Comparison of ENCODE assay signal across 1 cellular context in genomic region chr1:65292861-65293593, GRCh38.
A peak's percentile ranks its signal among the peaks of the same experiment; 100 is the strongest.
TF ChIP-seq lines count a peak whose summit lies in the region.

No MANE protein-coding gene starts in this region.

TF ChIP-seq in K562, 482 proteins besides CTCF, POLR2A, EP300 and RAD21 (continued from another document and continues in another):
- TF ChIP-seq, protein P1, sequence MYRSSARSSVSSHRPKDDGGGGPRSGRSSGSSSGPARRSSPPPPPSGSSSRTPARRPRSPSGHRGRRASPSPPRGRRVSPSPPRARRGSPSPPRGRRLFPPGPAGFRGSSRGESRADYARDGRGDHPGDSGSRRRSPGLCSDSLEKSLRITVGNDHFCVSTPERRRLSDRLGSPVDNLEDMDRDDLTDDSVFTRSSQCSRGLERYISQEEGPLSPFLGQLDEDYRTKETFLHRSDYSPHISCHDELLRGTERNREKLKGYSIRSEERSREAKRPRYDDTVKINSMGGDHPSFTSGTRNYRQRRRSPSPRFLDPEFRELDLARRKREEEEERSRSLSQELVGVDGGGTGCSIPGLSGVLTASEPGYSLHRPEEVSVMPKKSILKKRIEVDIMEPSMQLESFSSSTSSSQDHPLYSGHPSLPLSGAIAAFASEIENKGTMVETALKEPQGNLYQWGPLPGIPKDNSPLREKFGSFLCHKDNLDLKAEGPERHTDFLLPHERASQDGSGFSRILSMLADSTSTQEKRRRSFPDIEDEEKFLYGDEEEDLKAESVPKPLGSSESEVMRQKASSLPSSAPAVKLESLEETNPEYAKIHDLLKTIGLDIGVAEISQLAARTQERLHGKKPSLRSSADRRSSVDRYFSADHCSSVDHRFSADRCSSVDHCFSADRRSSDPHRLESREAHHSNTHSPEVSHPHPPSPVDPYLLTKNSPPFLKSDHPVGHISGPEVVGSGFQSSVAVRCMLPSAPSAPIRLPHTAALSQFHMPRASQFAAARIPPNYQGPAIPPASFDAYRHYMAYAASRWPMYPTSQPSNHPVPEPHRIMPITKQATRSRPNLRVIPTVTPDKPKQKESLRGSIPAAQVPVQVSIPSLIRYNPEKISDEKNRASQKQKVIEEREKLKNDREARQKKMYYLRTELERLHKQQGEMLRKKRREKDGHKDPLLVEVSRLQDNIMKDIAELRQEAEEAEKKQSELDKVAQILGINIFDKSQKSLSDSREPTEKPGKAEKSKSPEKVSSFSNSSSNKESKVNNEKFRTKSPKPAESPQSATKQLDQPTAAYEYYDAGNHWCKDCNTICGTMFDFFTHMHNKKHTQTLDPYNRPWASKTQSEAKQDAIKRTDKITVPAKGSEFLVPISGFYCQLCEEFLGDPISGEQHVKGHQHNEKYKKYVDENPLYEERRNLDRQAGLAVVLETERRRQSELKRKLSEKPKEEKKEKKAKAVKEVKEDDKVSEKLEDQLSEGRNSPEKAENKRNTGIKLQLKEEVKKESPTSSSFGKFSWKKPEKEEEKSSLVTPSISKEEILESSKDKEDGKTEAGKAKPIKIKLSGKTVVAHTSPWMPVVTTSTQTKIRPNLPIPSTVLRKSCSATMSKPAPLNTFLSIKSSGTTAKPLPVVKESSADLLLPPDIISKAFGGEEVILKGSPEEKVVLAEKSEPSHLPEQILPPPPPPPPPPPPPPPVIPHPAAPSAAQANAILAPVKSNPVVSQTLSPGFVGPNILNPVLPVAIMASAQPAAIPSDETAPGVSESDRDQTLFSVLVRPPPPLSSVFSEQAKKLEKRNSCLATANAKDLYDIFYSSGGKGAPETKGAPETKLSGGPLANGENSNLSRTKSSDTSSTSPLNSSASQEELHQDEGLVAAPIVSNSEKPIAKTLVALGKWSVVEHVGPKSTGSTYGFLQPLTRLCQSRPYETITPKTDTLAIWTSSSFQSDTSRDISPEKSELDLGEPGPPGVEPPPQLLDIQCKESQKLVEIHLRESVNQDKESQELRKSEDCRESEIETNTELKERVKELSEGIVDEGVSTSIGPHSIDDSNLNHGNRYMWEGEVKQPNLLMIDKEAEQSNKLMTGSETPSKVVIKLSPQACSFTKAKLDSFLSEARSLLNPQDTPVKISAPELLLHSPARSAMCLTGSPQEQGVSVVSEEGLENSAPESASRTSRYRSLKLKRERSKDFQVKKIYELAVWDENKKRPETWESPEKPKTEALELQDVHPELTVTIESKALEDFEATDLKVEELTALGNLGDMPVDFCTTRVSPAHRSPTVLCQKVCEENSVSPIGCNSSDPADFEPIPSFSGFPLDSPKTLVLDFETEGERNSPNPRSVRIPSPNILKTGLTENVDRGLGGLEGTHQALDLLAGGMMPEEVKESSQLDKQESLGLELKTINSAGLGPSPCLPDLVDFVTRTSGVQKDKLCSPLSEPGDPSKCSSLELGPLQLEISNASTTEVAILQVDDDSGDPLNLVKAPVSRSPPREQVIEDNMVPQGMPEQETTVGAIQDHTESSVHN (IDR thresholded peaks at IDR 0.05; ENCODE audit: borderline replicate concordance in 1 of 2, low read depth in 1 of 2), result no peak
- TF ChIP-seq ZNF133 (CRISPR knock-in tag; IDR thresholded peaks at IDR 0.05) (no peak), GABPB2 (CRISPR knock-in tag; conservative IDR thresholded peaks at IDR 0.05) (no peak), PHB (CRISPR knock-in tag; IDR thresholded peaks at IDR 0.05) (no peak), GABPB1 (CRISPR knock-in tag; IDR thresholded peaks at IDR 0.05) (peak; percentile 81), BRD9 (IDR thresholded peaks at IDR 0.05; ENCODE audit: low read depth, partially characterized antibody) (peak; percentile 81), E2F3 (CRISPR knock-in tag; IDR thresholded peaks at IDR 0.05) (no peak), COPS2 (conservative IDR thresholded peaks at IDR 0.05) (no peak), MCM2 (IDR thresholded peaks at IDR 0.05; ENCODE audit: low read depth) (no peak), ZFX (CRISPR knock-in tag; IDR thresholded peaks at IDR 0.05) (peak; percentile 90), ZBTB7A (IDR thresholded peaks at IDR 0.05; ENCODE audit: borderline replicate concordance, control insufficient read depth, low read depth, low read length) (peak; percentile 61; the same call in 1 of the 2 replicates), ZNF184 (CRISPR knock-in tag; IDR thresholded peaks at IDR 0.05) (no peak), ZNF263 (CRISPR knock-in tag; IDR thresholded peaks at IDR 0.05; ENCODE audit: borderline replicate concordance) (no peak; the same call in 1 of the 2 replicates), PML (IDR thresholded peaks at IDR 0.05; ENCODE audit: low read length) (peak; percentile 99), DPF2 (IDR thresholded peaks at IDR 0.05) (peak; percentile 100), BHLHE40 (IDR thresholded peaks at IDR 0.05; ENCODE audit: low read length) (peak; percentile 82), ZNF3 (CRISPR knock-in tag; IDR thresholded peaks at IDR 0.05) (no peak), ZNF445 (CRISPR knock-in tag; IDR thresholded peaks at IDR 0.05; ENCODE audit: low read depth) (peak; percentile 54; the same call in 1 of the 2 replicates), MECOM (CRISPR knock-in tag; IDR thresholded peaks at IDR 0.05) (peak; percentile 93), ZNF23 (CRISPR knock-in tag; IDR thresholded peaks at IDR 0.05) (peak; percentile 15; the same call in 1 of the 2 replicates), JUND (IDR thresholded peaks at IDR 0.05; ENCODE audit: borderline replicate concordance, low read depth, low read length) (peak; percentile 86), JUND (tag; IDR thresholded peaks at IDR 0.05; ENCODE audit: borderline replicate concordance, low read depth, low read length) (peak; percentile 82; the same call in 2 of the 3 replicates), ZNF695 (CRISPR knock-in tag; IDR thresholded peaks at IDR 0.05) (no peak), CHD4 (IDR thresholded peaks at IDR 0.05; ENCODE audit: insufficient read depth, insufficient replicate concordance, low read depth, low read length, poor library complexity, severe bottlenecking) (no peak), NEUROD1 (IDR thresholded peaks at IDR 0.05; ENCODE audit: borderline replicate concordance, low read depth, low read length, partially characterized antibody) (peak; percentile 95), ZNF780A (CRISPR knock-in tag; IDR thresholded peaks at IDR 0.05) (no peak), ZNF699 (CRISPR knock-in tag; IDR thresholded peaks at IDR 0.05; ENCODE audit: insufficient replicate concordance) (no peak), THRA (IDR thresholded peaks at IDR 0.05) (no peak), TBL1XR1 (IDR thresholded peaks at IDR 0.05; ENCODE audit: low read length in 2 of 2) (peak; percentile 97 to 98), LARP7 (IDR thresholded peaks at IDR 0.05) (no peak), KAT7 (CRISPR knock-in tag; IDR thresholded peaks at IDR 0.05; ENCODE audit: borderline replicate concordance) (peak; percentile 36; the same call in 1 of the 2 replicates), ZNF444 (CRISPR knock-in tag; IDR thresholded peaks at IDR 0.05) (no peak), ZBTB11 (CRISPR knock-in tag; IDR thresholded peaks at IDR 0.05) (peak in 1 of 3 experiments; percentile 86; a peak in 2 of 6 replicates), ZNF239 (CRISPR knock-in tag; IDR thresholded peaks at IDR 0.05) (no peak; the same call in 1 of the 2 replicates), SNAPC5 (CRISPR knock-in tag; IDR thresholded peaks at IDR 0.05) (no peak), SIRT6 (IDR thresholded peaks at IDR 0.05; ENCODE audit: low read depth, low read length) (no peak), HDGF (IDR thresholded peaks at IDR 0.05) (no peak), KHSRP (IDR thresholded peaks at IDR 0.05) (peak; percentile 77; the same call in 1 of the 2 replicates)
- TF ChIP-seq, protein P2, sequence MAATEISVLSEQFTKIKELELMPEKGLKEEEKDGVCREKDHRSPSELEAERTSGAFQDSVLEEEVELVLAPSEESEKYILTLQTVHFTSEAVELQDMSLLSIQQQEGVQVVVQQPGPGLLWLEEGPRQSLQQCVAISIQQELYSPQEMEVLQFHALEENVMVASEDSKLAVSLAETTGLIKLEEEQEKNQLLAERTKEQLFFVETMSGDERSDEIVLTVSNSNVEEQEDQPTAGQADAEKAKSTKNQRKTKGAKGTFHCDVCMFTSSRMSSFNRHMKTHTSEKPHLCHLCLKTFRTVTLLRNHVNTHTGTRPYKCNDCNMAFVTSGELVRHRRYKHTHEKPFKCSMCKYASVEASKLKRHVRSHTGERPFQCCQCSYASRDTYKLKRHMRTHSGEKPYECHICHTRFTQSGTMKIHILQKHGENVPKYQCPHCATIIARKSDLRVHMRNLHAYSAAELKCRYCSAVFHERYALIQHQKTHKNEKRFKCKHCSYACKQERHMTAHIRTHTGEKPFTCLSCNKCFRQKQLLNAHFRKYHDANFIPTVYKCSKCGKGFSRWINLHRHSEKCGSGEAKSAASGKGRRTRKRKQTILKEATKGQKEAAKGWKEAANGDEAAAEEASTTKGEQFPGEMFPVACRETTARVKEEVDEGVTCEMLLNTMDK (IDR thresholded peaks at IDR 0.05; ENCODE audit: borderline replicate concordance, insufficient read depth, low read depth, low read length, poor library complexity, severe bottlenecking), result no peak
- TF ChIP-seq, protein P3, sequence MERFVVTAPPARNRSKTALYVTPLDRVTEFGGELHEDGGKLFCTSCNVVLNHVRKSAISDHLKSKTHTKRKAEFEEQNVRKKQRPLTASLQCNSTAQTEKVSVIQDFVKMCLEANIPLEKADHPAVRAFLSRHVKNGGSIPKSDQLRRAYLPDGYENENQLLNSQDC (CRISPR knock-in tag; IDR thresholded peaks at IDR 0.05), result no peak
- TF ChIP-seq, protein P4, sequence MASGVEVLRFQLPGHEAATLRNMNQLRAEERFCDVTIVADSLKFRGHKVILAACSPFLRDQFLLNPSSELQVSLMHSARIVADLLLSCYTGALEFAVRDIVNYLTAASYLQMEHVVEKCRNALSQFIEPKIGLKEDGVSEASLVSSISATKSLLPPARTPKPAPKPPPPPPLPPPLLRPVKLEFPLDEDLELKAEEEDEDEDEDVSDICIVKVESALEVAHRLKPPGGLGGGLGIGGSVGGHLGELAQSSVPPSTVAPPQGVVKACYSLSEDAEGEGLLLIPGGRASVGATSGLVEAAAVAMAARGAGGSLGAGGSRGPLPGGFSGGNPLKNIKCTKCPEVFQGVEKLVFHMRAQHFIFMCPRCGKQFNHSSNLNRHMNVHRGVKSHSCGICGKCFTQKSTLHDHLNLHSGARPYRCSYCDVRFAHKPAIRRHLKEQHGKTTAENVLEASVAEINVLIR (CRISPR knock-in tag; IDR thresholded peaks at IDR 0.05), result no peak
- TF ChIP-seq, protein P5, sequence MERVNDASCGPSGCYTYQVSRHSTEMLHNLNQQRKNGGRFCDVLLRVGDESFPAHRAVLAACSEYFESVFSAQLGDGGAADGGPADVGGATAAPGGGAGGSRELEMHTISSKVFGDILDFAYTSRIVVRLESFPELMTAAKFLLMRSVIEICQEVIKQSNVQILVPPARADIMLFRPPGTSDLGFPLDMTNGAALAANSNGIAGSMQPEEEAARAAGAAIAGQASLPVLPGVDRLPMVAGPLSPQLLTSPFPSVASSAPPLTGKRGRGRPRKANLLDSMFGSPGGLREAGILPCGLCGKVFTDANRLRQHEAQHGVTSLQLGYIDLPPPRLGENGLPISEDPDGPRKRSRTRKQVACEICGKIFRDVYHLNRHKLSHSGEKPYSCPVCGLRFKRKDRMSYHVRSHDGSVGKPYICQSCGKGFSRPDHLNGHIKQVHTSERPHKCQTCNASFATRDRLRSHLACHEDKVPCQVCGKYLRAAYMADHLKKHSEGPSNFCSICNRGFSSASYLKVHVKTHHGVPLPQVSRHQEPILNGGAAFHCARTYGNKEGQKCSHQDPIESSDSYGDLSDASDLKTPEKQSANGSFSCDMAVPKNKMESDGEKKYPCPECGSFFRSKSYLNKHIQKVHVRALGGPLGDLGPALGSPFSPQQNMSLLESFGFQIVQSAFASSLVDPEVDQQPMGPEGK (CRISPR knock-in tag; IDR thresholded peaks at IDR 0.05; ENCODE audit: borderline replicate concordance), result no peak
- TF ChIP-seq, protein P6, sequence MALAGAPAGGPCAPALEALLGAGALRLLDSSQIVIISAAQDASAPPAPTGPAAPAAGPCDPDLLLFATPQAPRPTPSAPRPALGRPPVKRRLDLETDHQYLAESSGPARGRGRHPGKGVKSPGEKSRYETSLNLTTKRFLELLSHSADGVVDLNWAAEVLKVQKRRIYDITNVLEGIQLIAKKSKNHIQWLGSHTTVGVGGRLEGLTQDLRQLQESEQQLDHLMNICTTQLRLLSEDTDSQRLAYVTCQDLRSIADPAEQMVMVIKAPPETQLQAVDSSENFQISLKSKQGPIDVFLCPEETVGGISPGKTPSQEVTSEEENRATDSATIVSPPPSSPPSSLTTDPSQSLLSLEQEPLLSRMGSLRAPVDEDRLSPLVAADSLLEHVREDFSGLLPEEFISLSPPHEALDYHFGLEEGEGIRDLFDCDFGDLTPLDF (CRISPR knock-in tag; IDR thresholded peaks at IDR 0.05), result no peak
- TF ChIP-seq, protein P7, sequence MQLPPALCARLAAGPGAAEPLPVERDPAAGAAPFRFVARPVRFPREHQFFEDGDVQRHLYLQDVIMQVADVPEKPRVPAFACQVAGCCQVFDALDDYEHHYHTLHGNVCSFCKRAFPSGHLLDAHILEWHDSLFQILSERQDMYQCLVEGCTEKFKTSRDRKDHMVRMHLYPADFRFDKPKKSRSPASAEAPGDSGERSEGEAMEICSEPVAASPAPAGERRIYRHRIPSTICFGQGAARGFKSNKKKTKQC (CRISPR knock-in tag; IDR thresholded peaks at IDR 0.05), result no peak; the same call in 1 of the 2 replicates
